ENCODE assay signal across 13 cellular contexts in genomic region chr19:10113964-10114650, GRCh38. TPM values are rescaled to one million over a fixed set of nuclear protein-coding genes. Genes with fewer than 3 reads are reported as not detected.
DNase-seq lines count a peak whose midpoint lies in the region; ATAC-seq and TF ChIP-seq lines count a peak whose summit lies in the region.
"Had no signal": no experiment of that assay in that cellular context is flagged by ENCODE, and none has a peak within 500 bp of the region (broad histone marks: within the 10 kb centered on the region; RNA-seq: fewer than 3 reads in every experiment).

No MANE protein-coding gene starts in this region.

- no peak overlapping the region for H3K27ac ChIP-seq in coronary artery

- TF ChIP-seq CTCF in mesothelial cell of epicardium (IDR thresholded peaks at IDR 0.05; ENCODE audit: unreplicated experiment), result no peak
- no peak for TF ChIP-seq CTCF in coronary artery (IDR thresholded peaks at IDR 0.05)

- DNase-seq in NCI-H146 (lab: John Stamatoyannopoulos, UW), result peak; percentile 27
- DNase-seq in NCI-H146 treated with DMSO at 0.1 percent for 48 hours (lab: John Stamatoyannopoulos, UW; ENCODE audit: unreplicated experiment), result no peak
- DNase-seq in ELF-1 (ENCODE audit: low read depth, low spot score), result peak; percentile 62
- peak; percentile 18 for DNase-seq in RPMI8226
- no peak for DNase-seq in left colon
- DNase-seq in mesothelial cell of epicardium (ENCODE audit: low spot score in 2 of 2, unreplicated experiment in 2 of 2), result no peak
- DNase-seq in coronary artery (ENCODE audit: low spot score), result no peak
- DNase-seq: gastrocnemius medialis, NCI-H2227 treated with DMSO at 0.1 percent for 48 hours, retina had no signal

- H3K27ac Mint-ChIP-seq in mesothelial cell of epicardium, result no peak overlapping the region
- H3K27ac Mint-ChIP-seq: activated T-helper 1 cell treated with anti-CD3 and anti-CD28 coated beads, Interleukin-12 subunit alpha, Interleukin-12 subunit beta, Interleukin-2, Interleukin-4 antibody, amounts not matched to agents 30 ng/mL and 10 ng/mL and 1 ng/mL, durations not matched to agents 14 hours and 24 hours and 36 hours had no signal

- no peaks in the 10 kb centered on the region for H3K27me3 Mint-ChIP-seq in mesothelial cell of epicardium (ENCODE audit: low read depth)

- no peaks in the 10 kb centered on the region for H3K9me3 Mint-ChIP-seq in mesothelial cell of epicardium
- H3K9me3 Mint-ChIP-seq: activated T-helper 1 cell treated with anti-CD3 and anti-CD28 coated beads, Interleukin-12 subunit alpha, Interleukin-12 subunit beta, Interleukin-2, Interleukin-4 antibody, amounts not matched to agents 30 ng/mL and 10 ng/mL and 1 ng/mL, durations not matched to agents 14 hours and 24 hours and 36 hours had no signal

- H3K36me3 Mint-ChIP-seq in mesothelial cell of epicardium, result peaks cover 21% of the 10 kb centered on the region

- H3K4me3 Mint-ChIP-seq in mesothelial cell of epicardium, result no peak overlapping the region
- H3K4me3 Mint-ChIP-seq: activated T-helper 1 cell treated with anti-CD3 and anti-CD28 coated beads, Interleukin-12 subunit alpha, Interleukin-12 subunit beta, Interleukin-2, Interleukin-4 antibody, amounts not matched to agents 30 ng/mL and 10 ng/mL and 1 ng/mL, durations not matched to agents 14 hours and 24 hours and 36 hours had no signal

- peaks cover 4% of the 10 kb centered on the region for H3K4me1 Mint-ChIP-seq in mesothelial cell of epicardium

- no peak overlapping the region for H3K4me3 ChIP-seq in coronary artery
- H3K4me3 ChIP-seq: gastrocnemius medialis, lung had no signal

- intact Hi-C loops in left colon (cut with DNase I, micrococcal nuclease), result no loop called here

- ATAC-seq in left colon (peak; percentile 7), GM21528 (IDR thresholded peaks at IDR 0.05; ENCODE audit: low FRiP score, unreplicated experiment) (no peak)
- ATAC-seq: gastrocnemius medialis had no signal

RNA-seq across cellular contexts. Expression of gene P2RY11, which starts 2.6 kb away (rescaled TPM):
- total RNA-seq in left colon (10 to 100 TPM; 10.1 to 12.9 TPM), mesothelial cell of epicardium (30.8 to 33.6 TPM (median 31.2 TPM) in 3 replicates)

RNA-seq across cellular contexts. Expression of gene EIF3G, which starts 5.6 kb away (rescaled TPM):
- total RNA-seq in left colon (100 to 1,000 TPM; 137 to 142 TPM), mesothelial cell of epicardium (199 to 207 TPM (median 207 TPM) in 3 replicates)

RNA-seq across cellular contexts. Expression of gene PPAN, which starts 7.9 kb away (rescaled TPM):
- total RNA-seq in left colon (10 to 100 TPM; 26.4 to 34.0 TPM), mesothelial cell of epicardium (53.2 to 64.2 TPM (median 62.1 TPM) in 3 replicates)

RNA-seq across cellular contexts. Expression of gene ANGPTL6, which starts 11.6 kb away (rescaled TPM):
- total RNA-seq in left colon (under 1 TPM; 0.24 to 0.31 TPM), mesothelial cell of epicardium (0.85 to 1.6 TPM (median 0.97 TPM) in 3 replicates)

RNA-seq across cellular contexts. Expression of gene SHFL, which starts 28.0 kb away (rescaled TPM):
- total RNA-seq in left colon (10 to 100 TPM; 18.3 to 27.9 TPM), mesothelial cell of epicardium (30.6 to 34.6 TPM (median 33.0 TPM) in 3 replicates)

Comparison
In these comparisons a context has a peak if more than half of its experiments do, and no peak if none do; other contexts are left out.
1. DNase-seq: peak in NCI-H146 (single experiment), ELF-1 (single experiment) and RPMI8226 (single experiment); none in NCI-H146 treated with DMSO at 0.1 percent for 48 hours (single experiment), left colon (0 of 2), mesothelial cell of epicardium (0 of 2) and coronary artery (single experiment).